Comparison of ENCODE assay signal across 8 cellular contexts in the genomic region with DNA sequence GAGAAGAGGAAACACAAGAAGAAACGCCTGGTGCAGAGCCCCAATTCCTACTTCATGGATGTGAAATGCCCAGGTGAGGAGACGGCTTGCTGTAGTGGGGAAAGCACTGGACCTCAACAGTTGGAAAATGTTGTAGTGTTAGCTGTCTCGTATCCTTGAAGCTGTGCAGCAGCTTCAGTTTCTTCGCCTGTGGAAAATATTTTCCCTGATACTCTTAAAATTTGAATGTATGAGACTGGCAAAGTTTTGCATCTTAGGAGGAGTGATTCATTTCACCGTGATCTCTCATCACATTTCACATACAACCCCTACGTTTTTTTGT. TPM values are rescaled to one million over a fixed set of nuclear protein-coding genes. Genes with fewer than 3 reads are reported as not detected.
A peak's percentile ranks its signal among the peaks of the same experiment; 100 is the strongest.
DNase-seq lines count a peak whose midpoint lies in the region; ATAC-seq, FAIRE-seq and TF ChIP-seq lines count a peak whose summit lies in the region.

No MANE protein-coding gene starts in this region.

- TF ChIP-seq POLR2A in gastroesophageal sphincter (IDR thresholded peaks at IDR 0.05) = no peak
- TF ChIP-seq POLR2A in H54 (IDR thresholded peaks at IDR 0.05; ENCODE audit: low read depth, low read length) = no peak

- H3K27ac ChIP-seq in GM23338 (ENCODE audit: low read depth) (peak overlapping the region; percentile 90), gastroesophageal sphincter (peak overlapping the region; percentile 91 to 98 (median 95))

- H3K4me1 ChIP-seq in GM23338 (ENCODE audit: insufficient read depth) = peaks cover 17% of the 10 kb centered on the region
- peaks cover 6 to 57% (median 21%) of the 10 kb centered on the region in 3 donors for H3K4me1 ChIP-seq in gastroesophageal sphincter

- peak overlapping the region; percentile 100 for H3K4me2 ChIP-seq in GM23338

- H3K27me3 ChIP-seq in GM23338 (ENCODE audit: insufficient read depth) (no peaks in the 10 kb centered on the region), gastroesophageal sphincter (no peaks in the 10 kb centered on the region)

- peaks cover 57% of the 10 kb centered on the region for H3K36me3 Mint-ChIP-seq in GM23338 (ENCODE audit: low read depth)
- peaks cover 44% of the 10 kb centered on the region for H3K36me3 Mint-ChIP-seq in activated CD4-positive, alpha-beta memory T cell treated with anti-CD3 and anti-CD28 coated beads for 36 hours

- H3K79me2 ChIP-seq in GM23338 (replicated peaks; ENCODE audit: insufficient read depth) = peaks cover 23% of the 10 kb centered on the region

- no peak for DNase-seq in GM23338 (ENCODE audit: low spot score)
- DNase-seq in activated CD4-positive, alpha-beta memory T cell treated with anti-CD3 and anti-CD28 coated beads for 36 hours = no peak
- no peak for DNase-seq in skeletal muscle cell (ENCODE audit: low read depth)
- DNase-seq in NCI-H1694 (lab: John Stamatoyannopoulos, UW) = no peak
- no peak for DNase-seq in H54 (ENCODE audit: insufficient read length, low spot score)
- no peak for DNase-seq in AG20443 (ENCODE audit: low spot score)
- no peak for DNase-seq in HUDEP-2 (lab: John Stamatoyannopoulos, UW; ENCODE audit: unreplicated experiment in 76 of 76)

- H3K9me2 ChIP-seq in GM23338 (ENCODE audit: insufficient read depth) = no peaks in the 10 kb centered on the region

- H3K4me1 Mint-ChIP-seq in GM23338 = peaks cover 24% of the 10 kb centered on the region
- peaks cover 41% of the 10 kb centered on the region for H3K4me1 Mint-ChIP-seq in activated CD4-positive, alpha-beta memory T cell treated with anti-CD3 and anti-CD28 coated beads for 36 hours (ENCODE audit: low read depth)

- peak overlapping the region; percentile 99 for H3K27ac Mint-ChIP-seq in GM23338
- H3K27ac Mint-ChIP-seq in activated CD4-positive, alpha-beta memory T cell treated with anti-CD3 and anti-CD28 coated beads for 36 hours = peak overlapping the region; percentile 99

- TF ChIP-seq EP300 in gastroesophageal sphincter (IDR thresholded peaks at IDR 0.05) = no peak

- WGBS in gastroesophageal sphincter (ENCODE audit: low coverage in 1 of 2), 2 donors = 3 to 4% methylated on average over 4 to 6 of the region's 6 CpGs

- peak overlapping the region; percentile 98 for H3K4me3 Mint-ChIP-seq in GM23338
- peak overlapping the region; percentile 97 for H3K4me3 Mint-ChIP-seq in activated CD4-positive, alpha-beta memory T cell treated with anti-CD3 and anti-CD28 coated beads for 36 hours

- FAIRE-seq in H54 (lab: Jason Lieb, UNC) = no peak

- peaks cover 8% of the 10 kb centered on the region; the same call in 2 of the 3 replicates for H3K9me3 Mint-ChIP-seq in GM23338
- no peaks in the 10 kb centered on the region for H3K9me3 Mint-ChIP-seq in activated CD4-positive, alpha-beta memory T cell treated with anti-CD3 and anti-CD28 coated beads for 36 hours

- peaks cover 38% of the 10 kb centered on the region for H3F3A ChIP-seq in GM23338 (replicated peaks; ENCODE audit: low read depth)

- peaks cover 23% of the 10 kb centered on the region for H3K27me3 Mint-ChIP-seq in GM23338 (ENCODE audit: insufficient read depth, low read depth, poor library complexity)
- H3K27me3 Mint-ChIP-seq in activated CD4-positive, alpha-beta memory T cell treated with anti-CD3 and anti-CD28 coated beads for 36 hours = peaks cover 2% of the 10 kb centered on the region

- intact Hi-C loops in activated CD4-positive, alpha-beta memory T cell treated with anti-CD3 and anti-CD28 coated beads for 36 hours (cut with micrococcal nuclease) = loop anchor here (2.0 to 10.0 kb wide), 4 partner anchors 164 to 320 kb away; a partner anchor contains a TSS

- ATAC-seq in GM23338 (no peak), gastroesophageal sphincter (no peak)

- no peak overlapping the region for H2AFZ ChIP-seq in GM23338

- H3K4me3 ChIP-seq in GM23338 = peak overlapping the region; percentile 72
- H3K4me3 ChIP-seq in gastroesophageal sphincter = peak overlapping the region; percentile 71 to 92
- peak overlapping the region; percentile 97 for H3K4me3 ChIP-seq in skeletal muscle cell (ENCODE audit: low read depth, low read length)

- CTCF ChIA-PET in activated CD4-positive, alpha-beta memory T cell treated with anti-CD3 and anti-CD28 coated beads for 36 hours (lab: Charles Lee) = interaction anchor here (1.1 to 1.9 kb wide), 5 partner anchors 13 to 459 kb away, joined by 3 to 10 read pairs (median 4); a partner anchor contains a TSS

- H3K9me3 ChIP-seq in gastroesophageal sphincter = no peaks in the 10 kb centered on the region

- POLR2A ChIA-PET in activated CD4-positive, alpha-beta memory T cell treated with anti-CD3 and anti-CD28 coated beads for 36 hours (lab: Charles Lee) = interaction anchor here (1.0 to 3.1 kb wide), 19 partner anchors 9 to 459 kb away, joined by 3 to 23 read pairs (median 7); a partner anchor contains a TSS

- TF ChIP-seq CTCF in GM23338 (conservative IDR thresholded peaks at IDR 0.05; ENCODE audit: low read depth in 2 of 2) (no peak), gastroesophageal sphincter (IDR thresholded peaks at IDR 0.05) (no peak)

- peaks cover 38% of the 10 kb centered on the region for H3K36me3 ChIP-seq in GM23338 (ENCODE audit: insufficient read depth)
- H3K36me3 ChIP-seq in gastroesophageal sphincter = peaks cover 0 to 45% of the 10 kb centered on the region in 2 donors

- H4K20me1 ChIP-seq in GM23338 (replicated peaks; ENCODE audit: insufficient read depth) = peaks cover 27% of the 10 kb centered on the region

TF ChIP-seq in GM23338, 12 proteins besides CTCF, POLR2A, EP300 and RAD21 (continues in another document):
- TF ChIP-seq POLR2AphosphoS5 (IDR thresholded peaks at IDR 0.05; ENCODE audit: low read depth) (no peak), STAT1 (IDR thresholded peaks at IDR 0.05; ENCODE audit: unreplicated experiment) (no peak), ZNF331 (CRISPR knock-in tag; IDR thresholded peaks at IDR 0.05; ENCODE audit: low read depth) (no peak)
- TF ChIP-seq, protein P1, sequence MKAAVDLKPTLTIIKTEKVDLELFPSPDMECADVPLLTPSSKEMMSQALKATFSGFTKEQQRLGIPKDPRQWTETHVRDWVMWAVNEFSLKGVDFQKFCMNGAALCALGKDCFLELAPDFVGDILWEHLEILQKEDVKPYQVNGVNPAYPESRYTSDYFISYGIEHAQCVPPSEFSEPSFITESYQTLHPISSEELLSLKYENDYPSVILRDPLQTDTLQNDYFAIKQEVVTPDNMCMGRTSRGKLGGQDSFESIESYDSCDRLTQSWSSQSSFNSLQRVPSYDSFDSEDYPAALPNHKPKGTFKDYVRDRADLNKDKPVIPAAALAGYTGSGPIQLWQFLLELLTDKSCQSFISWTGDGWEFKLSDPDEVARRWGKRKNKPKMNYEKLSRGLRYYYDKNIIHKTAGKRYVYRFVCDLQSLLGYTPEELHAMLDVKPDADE (IDR thresholded peaks at IDR 0.05) = no peak

RNA-seq across cellular contexts. Expression of a gene that starts 0.6 kb away (rescaled TPM):
- 1,080 and 1,371 TPM in 2 replicates for total RNA-seq in GM23338 (2014; rRNA removed; shearing (Covaris generic))
- polyA plus RNA-seq in GM23338 (2016; fragmentation: Nextera tagmentation; extraction: Ambion mirVana) = 3,355 and 3,425 TPM in 2 replicates
- 1,000 to 10,000 TPM; 1,861 to 1,992 TPM for total RNA-seq in activated CD4-positive, alpha-beta memory T cell treated with anti-CD3 and anti-CD28 coated beads for 36 hours
- 1,000 to 10,000 TPM in 3 of 4 donors, 100 to 1,000 TPM in 1; 990 to 4,016 (median 2,721) TPM for total RNA-seq in gastroesophageal sphincter

RNA-seq across cellular contexts. Expression of a gene that starts 5.0 kb away (rescaled TPM):
- 38.0 and 38.6 TPM in 2 replicates for total RNA-seq in GM23338 (2014; rRNA removed; shearing (Covaris generic))
- polyA plus RNA-seq in GM23338 (2016; fragmentation: Nextera tagmentation; extraction: Ambion mirVana) = 171 and 177 TPM in 2 replicates
- 1 to 10 TPM; 2.9 to 4.1 TPM for total RNA-seq in activated CD4-positive, alpha-beta memory T cell treated with anti-CD3 and anti-CD28 coated beads for 36 hours
- 10 to 100 TPM; 43.6 to 50.7 (median 48.9) TPM for total RNA-seq in gastroesophageal sphincter

RNA-seq across cellular contexts. Expression of a gene that starts 13.6 kb away (rescaled TPM):
- 179 and 208 TPM in 2 replicates for total RNA-seq in GM23338 (2014; rRNA removed; shearing (Covaris generic))
- polyA plus RNA-seq in GM23338 (2016; fragmentation: Nextera tagmentation; extraction: Ambion mirVana) = 139 and 140 TPM in 2 replicates
- total RNA-seq in activated CD4-positive, alpha-beta memory T cell treated with anti-CD3 and anti-CD28 coated beads for 36 hours = 100 to 1,000 TPM; 134 to 136 TPM
- total RNA-seq in gastroesophageal sphincter = 100 to 1,000 TPM; 158 to 193 (median 180) TPM

RNA-seq across cellular contexts. Expression of a gene that starts 23.4 kb away (rescaled TPM):
- 21.3 and 26.8 TPM in 2 replicates for total RNA-seq in GM23338 (2014; rRNA removed; shearing (Covaris generic))
- 16.7 and 19.3 TPM in 2 replicates for polyA plus RNA-seq in GM23338 (2016; fragmentation: Nextera tagmentation; extraction: Ambion mirVana)
- total RNA-seq in activated CD4-positive, alpha-beta memory T cell treated with anti-CD3 and anti-CD28 coated beads for 36 hours = 1 to 10 TPM; 8.5 to 8.7 TPM
- 10 to 100 TPM in 1 of 4 donors, 1 to 10 TPM in 3; 5.1 to 10.4 (median 6.8) TPM for total RNA-seq in gastroesophageal sphincter

RNA-seq across cellular contexts. Expression of a gene that starts 27.8 kb away (rescaled TPM):
- 218 and 220 TPM in 2 replicates for total RNA-seq in GM23338 (2014; rRNA removed; shearing (Covaris generic))
- 87.3 and 91.3 TPM in 2 replicates for polyA plus RNA-seq in GM23338 (2016; fragmentation: Nextera tagmentation; extraction: Ambion mirVana)
- 10 to 100 TPM; 67.0 to 68.7 TPM for total RNA-seq in activated CD4-positive, alpha-beta memory T cell treated with anti-CD3 and anti-CD28 coated beads for 36 hours
- total RNA-seq in gastroesophageal sphincter = 100 to 1,000 TPM in 3 of 4 donors, 10 to 100 TPM in 1; 64.8 to 115 (median 106) TPM
